Comparison of ENCODE assay signal across 27 cellular contexts in genomic region chr20:1696521-1697209, GRCh38. TPM values are rescaled to one million over a fixed set of nuclear protein-coding genes. Genes with fewer than 3 reads are reported as not detected.
DNase-seq lines count a peak whose midpoint lies in the region; ATAC-seq lines count a peak whose summit lies in the region.
"Had no signal": no experiment of that assay in that cellular context is flagged by ENCODE, and none has a peak within 500 bp of the region (broad histone marks: within the 10 kb centered on the region; RNA-seq: fewer than 3 reads in every experiment).

No MANE protein-coding gene starts in this region.

- H3K27ac Mint-ChIP-seq in activated T-cell treated with anti-CD3 and anti-CD28 coated beads, Interleukin-2, amount 50 U/mL, for 24 hours, result peak overlapping the region; percentile 62
- peak overlapping the region; percentile 70 for H3K27ac Mint-ChIP-seq in activated naive CD8-positive, alpha-beta T cell treated with anti-CD3 and anti-CD28 coated beads, Interleukin-2, amount 10 ng/mL, durations not matched to agents 7 days and 5 days
- H3K27ac Mint-ChIP-seq: mesothelial cell of epicardium, nephron had no signal

- peaks cover 24% of the 10 kb centered on the region for H3K4me1 Mint-ChIP-seq in activated T-cell treated with anti-CD3 and anti-CD28 coated beads, Interleukin-2, amount 50 U/mL, for 24 hours (ENCODE audit: low read depth)
- H3K4me1 Mint-ChIP-seq in activated naive CD8-positive, alpha-beta T cell treated with anti-CD3 and anti-CD28 coated beads, Interleukin-2, amount 10 ng/mL, durations not matched to agents 7 days and 5 days, result peaks cover 22% of the 10 kb centered on the region
- H3K4me1 Mint-ChIP-seq: mesothelial cell of epicardium, nephron had no signal

- POLR2A ChIA-PET in activated naive CD8-positive, alpha-beta T cell treated with anti-CD3 and anti-CD28 coated beads, Interleukin-2, amount 10 ng/mL, durations not matched to agents 7 days and 5 days (lab: Charles Lee), result interaction anchor here (0.7 to 1.6 kb wide), 6 partner anchors 9 to 40 kb away, joined by 3 to 7 read pairs (median 4); partner anchors contain the start of gene SIRPG

- peak; percentile 94 for ATAC-seq in activated naive CD8-positive, alpha-beta T cell treated with anti-CD3 and anti-CD28 coated beads, Interleukin-2, amount 10 ng/mL, durations not matched to agents 7 days and 5 days (ENCODE audit: low read depth)
- peak; percentile 79 for ATAC-seq in stimulated activated naive CD8-positive, alpha-beta T cell treated with anti-CD3 and anti-CD28 coated beads, Interleukin-15, Interleukin-2, amounts not matched to agents 100 U/mL and 50 U/mL, for 24 hours
- ATAC-seq: gastroesophageal sphincter, left ventricle myocardium superior had no signal

- no peak for DNase-seq in activated T-cell treated with anti-CD3 and anti-CD28 coated beads, Interleukin-2, amount 50 U/mL, for 24 hours
- DNase-seq in activated T-cell treated with anti-CD3 and anti-CD28 coated beads, Interleukin-2, amount 50 U/mL, for 48 hours, result no peak
- DNase-seq in RPMI7951 (ENCODE audit: low read depth) (peak; percentile 66), NCI-H1417 (lab: John Stamatoyannopoulos, UW) (no peak), MG63 (no peak), AML-193 (lab: John Stamatoyannopoulos, UW) (no peak)
- DNase-seq in activated naive CD8-positive, alpha-beta T cell treated with anti-CD3 and anti-CD28 coated beads, Interleukin-2, amount 10 ng/mL, durations not matched to agents 7 days and 5 days, result no peak
- DNase-seq in stimulated activated naive CD8-positive, alpha-beta T cell treated with anti-CD3 and anti-CD28 coated beads, Interleukin-15, Interleukin-2, amounts not matched to agents 100 U/mL and 50 U/mL, for 24 hours, result no peak
- DNase-seq: activated CD8-positive, alpha-beta memory T cell treated with anti-CD3 and anti-CD28 coated beads for 24 hours; amniotic stem cell; colonic mucosa; hippocampal formation; left ventricle myocardium superior; NCI-H1105; NCI-H2029; NCI-H226; RPMI8226; stimulated activated CD4-positive, alpha-beta T cell treated with anti-CD3 and anti-CD28 coated beads, Interleukin-1b, Interleukin-23, amount 100 ng/mL, for 48 hours had no signal

- no peaks in the 10 kb centered on the region for H3K27me3 Mint-ChIP-seq in activated T-cell treated with anti-CD3 and anti-CD28 coated beads, Interleukin-2, amount 50 U/mL, for 24 hours
- H3K27me3 Mint-ChIP-seq in activated naive CD8-positive, alpha-beta T cell treated with anti-CD3 and anti-CD28 coated beads, Interleukin-2, amount 10 ng/mL, durations not matched to agents 7 days and 5 days, result no peaks in the 10 kb centered on the region

- H3K4me3 Mint-ChIP-seq in activated T-cell treated with anti-CD3 and anti-CD28 coated beads, Interleukin-2, amount 50 U/mL, for 24 hours, result peak overlapping the region; percentile 15
- peak overlapping the region; percentile 62 for H3K4me3 Mint-ChIP-seq in activated naive CD8-positive, alpha-beta T cell treated with anti-CD3 and anti-CD28 coated beads, Interleukin-2, amount 10 ng/mL, durations not matched to agents 7 days and 5 days
- H3K4me3 Mint-ChIP-seq: mesothelial cell of epicardium, nephron had no signal

- no peaks in the 10 kb centered on the region for H3K27me3 ChIP-seq in MG63
- H3K27me3 ChIP-seq: colonic mucosa, gastroesophageal sphincter had no signal

- H3K4me3 ChIP-seq in MG63, result no peak overlapping the region
- H3K4me3 ChIP-seq: BLaER1 treated with 17β-estradiol and CSF1 and Interleukin-3, amounts not matched to agents 10 nM and 100 nM; colonic mucosa; gastroesophageal sphincter; skin epidermis had no signal

- H3K9me3 ChIP-seq in MG63, result no peaks in the 10 kb centered on the region
- H3K9me3 ChIP-seq: BLaER1 treated with 17β-estradiol and CSF1 and Interleukin-3, amounts not matched to agents 10 nM and 100 nM; colonic mucosa; gastroesophageal sphincter had no signal

- peaks cover 4% of the 10 kb centered on the region for H3K36me3 Mint-ChIP-seq in activated T-cell treated with anti-CD3 and anti-CD28 coated beads, Interleukin-2, amount 50 U/mL, for 24 hours (ENCODE audit: low read depth)
- peaks cover 14% of the 10 kb centered on the region for H3K36me3 Mint-ChIP-seq in activated naive CD8-positive, alpha-beta T cell treated with anti-CD3 and anti-CD28 coated beads, Interleukin-2, amount 10 ng/mL, durations not matched to agents 7 days and 5 days
- H3K36me3 Mint-ChIP-seq: mesothelial cell of epicardium had no signal

- no peaks in the 10 kb centered on the region for H3K36me3 ChIP-seq in MG63
- H3K36me3 ChIP-seq: BLaER1 treated with 17β-estradiol and CSF1 and Interleukin-3, amounts not matched to agents 10 nM and 100 nM; colonic mucosa; gastroesophageal sphincter had no signal

- H3K9me3 Mint-ChIP-seq in activated T-cell treated with anti-CD3 and anti-CD28 coated beads, Interleukin-2, amount 50 U/mL, for 24 hours, result peaks cover 3% of the 10 kb centered on the region
- H3K9me3 Mint-ChIP-seq in activated naive CD8-positive, alpha-beta T cell treated with anti-CD3 and anti-CD28 coated beads, Interleukin-2, amount 10 ng/mL, durations not matched to agents 7 days and 5 days, result peaks cover 15% of the 10 kb centered on the region
- H3K9me3 Mint-ChIP-seq: mesothelial cell of epicardium, nephron had no signal

RNA-seq across cellular contexts. Expression of gene SIRPG, which starts 39.1 kb away (rescaled TPM):
- total RNA-seq in RPMI7951 (2014; rRNA removed; shearing (Covaris generic)), result 2.9 and 3.1 TPM in 2 replicates
- total RNA-seq in activated naive CD8-positive, alpha-beta T cell treated with anti-CD3 and anti-CD28 coated beads, Interleukin-2, amount 10 ng/mL, durations not matched to agents 7 days and 5 days, result 100 to 1,000 TPM in 1 of 2 experiments, 10 to 100 TPM in 1; 98.7 to 100 TPM
- total RNA-seq in MG63 (2014; rRNA removed; shearing (Covaris generic); ENCODE audit: low replicate concordance), result not detected in 2 replicates
- total RNA-seq: bronchial epithelial cell, mesothelial cell of epicardium, osteocyte, renal cortical epithelial cell, SK-MEL-5 had no signal

Comparison
In these comparisons a context has a peak if more than half of its experiments do, and no peak if none do; other contexts are left out.
1. RNA of gene SIRPG, which starts 39.1 kb away (total RNA-seq): 98.7 to 100 TPM in activated naive CD8-positive, alpha-beta T cell treated with anti-CD3 and anti-CD28 coated beads, Interleukin-2, amount 10 ng/mL, durations not matched to agents 7 days and 5 days; 2.9 to 3.1 TPM in RPMI7951 and not detected in MG63; every median in the first group is over 10 times any median in the second.